ENCODE assay signal across 17 cellular contexts in genomic region chr6:16633961-16634360, GRCh38.
"Had no signal": no experiment of that assay in that cellular context is flagged by ENCODE, and none has a peak within 500 bp of the region (broad histone marks: within the 10 kb centered on the region; RNA-seq: fewer than 3 reads in every experiment).

No MANE protein-coding gene starts in this region.

- H3K9me3 ChIP-seq: heart left ventricle, neutrophil, ovary, psoas muscle, right atrium auricular region, upper lobe of left lung had no signal

- ATAC-seq: activated naive CD4-positive, alpha-beta T cell treated with anti-CD3 and anti-CD28 coated beads, Interleukin-2, amount 50 U/mL, for 72 hours; naive thymus-derived CD8-positive, alpha-beta T cell; psoas muscle; stimulated activated naive CD8-positive, alpha-beta T cell treated with anti-CD3 and anti-CD28 coated beads, Interleukin-15, Interleukin-2, amounts not matched to agents 100 U/mL and 50 U/mL, for 24 hours had no signal

- H3K27ac Mint-ChIP-seq: activated naive CD4-positive, alpha-beta T cell treated with anti-CD3 and anti-CD28 coated beads, Interleukin-2, amount 50 U/mL, for 72 hours; mesothelial cell of epicardium had no signal

- DNase-seq: activated CD4-positive, CD25-positive, alpha-beta regulatory T cell treated with anti-CD3 and anti-CD28 coated beads, Interleukin-2, amount 50 U/mL, for 72 hours; amygdala; cortex of kidney; mammary epithelial cell; naive thymus-derived CD8-positive, alpha-beta T cell; ovary; psoas muscle; spleen; stimulated activated CD4-positive, alpha-beta T cell treated with anti-CD3 and anti-CD28 coated beads, Interleukin-4, amount 100 ng/mL, for 24 hours; stimulated activated naive CD8-positive, alpha-beta T cell treated with anti-CD3 and anti-CD28 coated beads, Interleukin-15, Interleukin-2, amounts not matched to agents 100 U/mL and 50 U/mL, for 24 hours; upper lobe of left lung; WERI-Rb-1 had no signal

- H3K4me3 Mint-ChIP-seq: mesothelial cell of epicardium had no signal

- H3K4me1 Mint-ChIP-seq: mesothelial cell of epicardium had no signal

- H3K27me3 Mint-ChIP-seq: naive thymus-derived CD8-positive, alpha-beta T cell had no signal
